ENCODE assay signal across 1 cellular context in genomic region chr3:43959498-43960447, GRCh38.
TF ChIP-seq lines count a peak whose summit lies in the region.

No MANE protein-coding gene starts in this region.

TF ChIP-seq in HCT116, 20 proteins besides CTCF, POLR2A, EP300 and RAD21 (continued from another document):
- TF ChIP-seq, protein P1, sequence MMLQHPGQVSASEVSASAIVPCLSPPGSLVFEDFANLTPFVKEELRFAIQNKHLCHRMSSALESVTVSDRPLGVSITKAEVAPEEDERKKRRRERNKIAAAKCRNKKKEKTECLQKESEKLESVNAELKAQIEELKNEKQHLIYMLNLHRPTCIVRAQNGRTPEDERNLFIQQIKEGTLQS (IDR thresholded peaks at IDR 0.05): no peak
- TF ChIP-seq SIN3A (IDR thresholded peaks at IDR 0.05; ENCODE audit: low read depth): no peak
- TF ChIP-seq, protein P2, sequence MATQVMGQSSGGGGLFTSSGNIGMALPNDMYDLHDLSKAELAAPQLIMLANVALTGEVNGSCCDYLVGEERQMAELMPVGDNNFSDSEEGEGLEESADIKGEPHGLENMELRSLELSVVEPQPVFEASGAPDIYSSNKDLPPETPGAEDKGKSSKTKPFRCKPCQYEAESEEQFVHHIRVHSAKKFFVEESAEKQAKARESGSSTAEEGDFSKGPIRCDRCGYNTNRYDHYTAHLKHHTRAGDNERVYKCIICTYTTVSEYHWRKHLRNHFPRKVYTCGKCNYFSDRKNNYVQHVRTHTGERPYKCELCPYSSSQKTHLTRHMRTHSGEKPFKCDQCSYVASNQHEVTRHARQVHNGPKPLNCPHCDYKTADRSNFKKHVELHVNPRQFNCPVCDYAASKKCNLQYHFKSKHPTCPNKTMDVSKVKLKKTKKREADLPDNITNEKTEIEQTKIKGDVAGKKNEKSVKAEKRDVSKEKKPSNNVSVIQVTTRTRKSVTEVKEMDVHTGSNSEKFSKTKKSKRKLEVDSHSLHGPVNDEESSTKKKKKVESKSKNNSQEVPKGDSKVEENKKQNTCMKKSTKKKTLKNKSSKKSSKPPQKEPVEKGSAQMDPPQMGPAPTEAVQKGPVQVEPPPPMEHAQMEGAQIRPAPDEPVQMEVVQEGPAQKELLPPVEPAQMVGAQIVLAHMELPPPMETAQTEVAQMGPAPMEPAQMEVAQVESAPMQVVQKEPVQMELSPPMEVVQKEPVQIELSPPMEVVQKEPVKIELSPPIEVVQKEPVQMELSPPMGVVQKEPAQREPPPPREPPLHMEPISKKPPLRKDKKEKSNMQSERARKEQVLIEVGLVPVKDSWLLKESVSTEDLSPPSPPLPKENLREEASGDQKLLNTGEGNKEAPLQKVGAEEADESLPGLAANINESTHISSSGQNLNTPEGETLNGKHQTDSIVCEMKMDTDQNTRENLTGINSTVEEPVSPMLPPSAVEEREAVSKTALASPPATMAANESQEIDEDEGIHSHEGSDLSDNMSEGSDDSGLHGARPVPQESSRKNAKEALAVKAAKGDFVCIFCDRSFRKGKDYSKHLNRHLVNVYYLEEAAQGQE (IDR thresholded peaks at IDR 0.05; ENCODE audit: low read depth): no peak
- no peak for TF ChIP-seq MAX (IDR thresholded peaks at IDR 0.05)
- no peak for TF ChIP-seq YY1 (IDR thresholded peaks at IDR 0.05; ENCODE audit: extremely low read depth, insufficient replicate concordance, low read depth, low read length)
